ENCODE assay signal across 8 cellular contexts in the genomic region with DNA sequence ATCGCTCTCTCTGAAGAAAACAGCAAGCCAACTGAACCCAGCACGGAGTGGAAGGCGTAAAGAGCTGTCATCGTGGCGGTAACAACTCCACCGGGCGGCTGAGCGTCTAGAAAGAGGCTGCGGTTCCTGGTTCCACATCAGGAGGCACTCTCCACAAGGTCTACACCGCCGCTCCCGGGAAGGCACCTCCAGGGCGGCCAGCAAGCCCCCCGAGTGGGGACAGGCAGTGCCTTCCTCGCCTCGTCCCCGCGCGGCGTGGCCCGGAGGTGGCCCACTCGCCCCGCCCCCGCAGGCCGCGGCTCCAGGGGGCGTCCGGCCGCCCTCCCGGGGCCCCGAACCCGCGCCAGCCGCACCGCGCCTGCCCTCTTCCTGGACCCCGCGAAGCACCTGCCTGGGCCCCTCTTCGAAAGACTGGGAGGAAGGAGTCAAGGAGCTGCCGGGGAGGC. TPM values are rescaled to one million over a fixed set of nuclear protein-coding genes. Genes with fewer than 3 reads are reported as not detected.
DNase-seq lines count a peak whose midpoint lies in the region; ATAC-seq lines count a peak whose summit lies in the region.

No MANE protein-coding gene starts in this region.

- H3K18ac ChIP-seq in mesendoderm (ENCODE audit: low read length), result peak overlapping the region; percentile 12

- peak overlapping the region; percentile 95 for H3K27ac ChIP-seq in duodenal mucosa (ENCODE audit: low read depth, low read length)
- peak overlapping the region; percentile 39 for H3K27ac ChIP-seq in mesendoderm (ENCODE audit: low read depth, low read length)

- H2BK5ac ChIP-seq in mesendoderm (ENCODE audit: low read length), result no peak overlapping the region

- H3K36me3 ChIP-seq in duodenal mucosa (ENCODE audit: control insufficient read depth in 1 of 2, insufficient read depth in 2 of 2, low read length in 2 of 2), result no peaks in the 10 kb centered on the region
- H3K36me3 ChIP-seq in mesendoderm (ENCODE audit: control insufficient read depth, insufficient read depth, low read length), result no peaks in the 10 kb centered on the region

- ATAC-seq in GM21619 (IDR thresholded peaks at IDR 0.05; ENCODE audit: unreplicated experiment), result peak; percentile 39

- in situ Hi-C loops in KBM-7 (cut with MboI; ENCODE audit: low pct_unique_long_range_greater_than_20kb, low sequenced_read_pairs), result no loop called here

- H4K8ac ChIP-seq in mesendoderm (ENCODE audit: low read depth, low read length), result no peak overlapping the region

- H4K5ac ChIP-seq in mesendoderm (ENCODE audit: low read length), result no peak overlapping the region

- peak overlapping the region; percentile 68 for H3K4me2 ChIP-seq in mesendoderm (ENCODE audit: low read length)

- H3K79me2 ChIP-seq in mesendoderm (ENCODE audit: control insufficient read depth, insufficient read depth, low read length), result no peaks in the 10 kb centered on the region

- H2AK5ac ChIP-seq in mesendoderm (ENCODE audit: low read length), result no peak overlapping the region

- H3K9ac ChIP-seq in duodenal mucosa (ENCODE audit: low read depth in 1 of 2, low read length in 2 of 2) (peak overlapping the region; percentile 92 to 98), mesendoderm (ENCODE audit: low read length) (peak overlapping the region; percentile 90)

- H3K4me1 ChIP-seq in duodenal mucosa (ENCODE audit: control insufficient read depth in 1 of 2, insufficient read depth in 2 of 2, low read length in 2 of 2) (no peaks in the 10 kb centered on the region), mesendoderm (ENCODE audit: control insufficient read depth, low read depth, low read length) (no peaks in the 10 kb centered on the region)

- no peaks in the 10 kb centered on the region for H3K9me3 ChIP-seq in duodenal mucosa (ENCODE audit: control insufficient read depth in 1 of 2, low read length in 2 of 2)

- H2BK15ac ChIP-seq in mesendoderm (replicated peaks; ENCODE audit: low read depth), result no peak overlapping the region

- no peaks in the 10 kb centered on the region for H3K79me1 ChIP-seq in mesendoderm (ENCODE audit: low read length)

- DNase-seq in KBM-7, result peak; percentile 61
- peak; percentile 37 for DNase-seq in activated CD4-positive, alpha-beta T cell treated with anti-CD3 and anti-CD28 coated beads for 1 hour
- peak; percentile 37 for DNase-seq in mesendoderm
- peak; percentile 20 to 46 for DNase-seq in stimulated activated CD8-positive, alpha-beta memory T cell treated with anti-CD3 and anti-CD28 coated beads, Interleukin-2, amount 100 ng/mL, for 48 hours (ENCODE audit: low read depth in 2 of 2)
- DNase-seq in germinal center (ENCODE audit: low spot score), result no peak

- no peak overlapping the region for H3K23ac ChIP-seq in mesendoderm (ENCODE audit: low read length)

- no peak overlapping the region for H2BK120ac ChIP-seq in mesendoderm (ENCODE audit: low read depth, low read length)

- H3K27me3 ChIP-seq in duodenal mucosa (ENCODE audit: control insufficient read depth in 1 of 2, insufficient read depth in 2 of 2, low read length in 2 of 2) (no peaks in the 10 kb centered on the region), mesendoderm (ENCODE audit: insufficient read depth, low read length, poor library complexity) (no peaks in the 10 kb centered on the region)

- WGBS in mesendoderm (ENCODE audit: extremely low coverage, insufficient coverage, low lambda C conversion rate), result no CpG with 5 or more reads among the region's 40 CpGs

- H3K56ac ChIP-seq in mesendoderm (ENCODE audit: low read length), result peak overlapping the region; percentile 96

- H3K4me3 ChIP-seq in GM08714 (ENCODE audit: low read length), result peak overlapping the region; percentile 72
- H3K4me3 ChIP-seq in duodenal mucosa (ENCODE audit: low read depth in 1 of 2, low read length in 2 of 2), result peak overlapping the region; percentile 100
- peak overlapping the region; percentile 98 for H3K4me3 ChIP-seq in mesendoderm (ENCODE audit: low read length)

- no peak overlapping the region for H3K4ac ChIP-seq in mesendoderm (ENCODE audit: low read depth, low read length)

RNA-seq across cellular contexts. Expression of a gene that starts 0.7 kb away (rescaled TPM):
- polyA plus RNA-seq in mesendoderm (2013, experiment 1 of 2), result 3.2 TPM
- polyA plus RNA-seq in mesendoderm (2013, experiment 2 of 2), result 3.2 TPM
